ENCODE assay signal across 11 cellular contexts in genomic region chr9:70557665-70558419, GRCh38.
DNase-seq lines count a peak whose midpoint lies in the region; ATAC-seq and TF ChIP-seq lines count a peak whose summit lies in the region.
"Had no signal": no experiment of that assay in that cellular context is flagged by ENCODE, and none has a peak within 500 bp of the region (broad histone marks: within the 10 kb centered on the region; RNA-seq: fewer than 3 reads in every experiment).

No MANE protein-coding gene starts in this region.

- TF ChIP-seq CTCF in GM12865 (IDR thresholded peaks at IDR 0.05; ENCODE audit: insufficient read depth, low read depth, low read length, missing control alignments) (no peak), omental fat pad (IDR thresholded peaks at IDR 0.05) (no peak)

- in situ Hi-C loops in G401 (cut with HindIII; ENCODE audit: low sequenced_read_pairs), result no loop called here

- no peak overlapping the region for H3K4me3 ChIP-seq in GM12865 (ENCODE audit: low read depth, low read length)
- H3K4me3 ChIP-seq: gastroesophageal sphincter had no signal

- DNase-seq in GM12865 (ENCODE audit: low read depth) (peak; percentile 70), G401 (ENCODE audit: low spot score) (no peak), omental fat pad (ENCODE audit: low spot score) (no peak), GDM1 (lab: John Stamatoyannopoulos, UW) (no peak), NK-92 (lab: John Stamatoyannopoulos, UW; ENCODE audit: unreplicated experiment) (no peak)
- DNase-seq: HFFc6, NCI-H1092 treated with DMSO at 0.1 percent for 48 hours had no signal

- ATAC-seq in GM19452 (IDR thresholded peaks at IDR 0.05; ENCODE audit: unreplicated experiment) (peak; percentile 98), HG02885 (IDR thresholded peaks at IDR 0.05; ENCODE audit: poor library complexity, unreplicated experiment) (peak; percentile 97), HG03571 (IDR thresholded peaks at IDR 0.05; ENCODE audit: unreplicated experiment) (peak; percentile 99), omental fat pad (ENCODE audit: low FRiP score) (no peak)
- ATAC-seq: gastroesophageal sphincter had no signal
